In genomic region chr17:21377821-21378396, GRCh38 we compare ENCODE assay signal across 11 cellular contexts. TPM values are rescaled to one million over a fixed set of nuclear protein-coding genes. Genes with fewer than 3 reads are reported as not detected.
DNase-seq lines count a peak whose midpoint lies in the region; ATAC-seq and TF ChIP-seq lines count a peak whose summit lies in the region.
"Had no signal": no experiment of that assay in that cellular context is flagged by ENCODE, and none has a peak within 500 bp of the region (broad histone marks: within the 10 kb centered on the region; RNA-seq: fewer than 3 reads in every experiment).

No MANE protein-coding gene starts in this region.

- H3K27me3 ChIP-seq in thoracic aorta (replicated peaks; ENCODE audit: insufficient read depth) = no peaks in the 10 kb centered on the region

- no peak for TF ChIP-seq CTCF in thoracic aorta (IDR thresholded peaks at IDR 0.05)

- H3K9me3 Mint-ChIP-seq in activated T-cell treated with anti-CD3 and anti-CD28 coated beads, Interleukin-2, amount 50 U/mL, for 24 hours = no peaks in the 10 kb centered on the region
- H3K9me3 Mint-ChIP-seq in naive B cell = no peaks in the 10 kb centered on the region

- peaks cover 12% of the 10 kb centered on the region for H3K4me1 Mint-ChIP-seq in activated T-cell treated with anti-CD3 and anti-CD28 coated beads, Interleukin-2, amount 50 U/mL, for 24 hours (ENCODE audit: low read depth)
- peaks cover 9 to 30% (median 22%) of the 10 kb centered on the region in 3 donors for H3K4me1 Mint-ChIP-seq in naive B cell

- H3K27ac ChIP-seq in thoracic aorta = no peak overlapping the region
- H3K27ac ChIP-seq: SJSA1 had no signal

- H3K4me3 Mint-ChIP-seq in activated T-cell treated with anti-CD3 and anti-CD28 coated beads, Interleukin-2, amount 50 U/mL, for 24 hours = peak overlapping the region; percentile 39
- peak overlapping the region; percentile 30 to 74 (median 68) for H3K4me3 Mint-ChIP-seq in naive B cell

- no peak for DNase-seq in activated T-cell treated with anti-CD3 and anti-CD28 coated beads, Interleukin-2, amount 50 U/mL, for 24 hours
- DNase-seq in activated T-cell treated with anti-CD3 and anti-CD28 coated beads, Interleukin-2, amount 50 U/mL, for 48 hours = no peak
- DNase-seq in ecto neural progenitor cell (ENCODE audit: low spot score) (peak; percentile 77), naive B cell (no peak), thoracic aorta (ENCODE audit: low spot score) (no peak), OCI-M1 (lab: John Stamatoyannopoulos, UW) (no peak), COLO829 (ENCODE audit: low spot score) (no peak)
- DNase-seq: kidney, small intestine had no signal

- no peaks in the 10 kb centered on the region for H3K36me3 Mint-ChIP-seq in activated T-cell treated with anti-CD3 and anti-CD28 coated beads, Interleukin-2, amount 50 U/mL, for 24 hours (ENCODE audit: low read depth)
- H3K36me3 Mint-ChIP-seq in naive B cell = peaks cover 0 to 8% of the 10 kb centered on the region in 2 donors

- H3K4me1 ChIP-seq in thoracic aorta (ENCODE audit: control insufficient read depth in 1 of 2, low read depth in 2 of 2) = peaks cover 13 to 25% of the 10 kb centered on the region in 2 donors

- peaks cover 50% of the 10 kb centered on the region for H3K27me3 Mint-ChIP-seq in activated T-cell treated with anti-CD3 and anti-CD28 coated beads, Interleukin-2, amount 50 U/mL, for 24 hours
- peaks cover 16 to 76% (median 35%) of the 10 kb centered on the region in 3 donors for H3K27me3 Mint-ChIP-seq in naive B cell

- peak overlapping the region; percentile 78 for H3K4me3 ChIP-seq in thoracic aorta
- H3K4me3 ChIP-seq: SJSA1 had no signal

- H3K27ac Mint-ChIP-seq in activated T-cell treated with anti-CD3 and anti-CD28 coated beads, Interleukin-2, amount 50 U/mL, for 24 hours = no peak overlapping the region
- H3K27ac Mint-ChIP-seq in naive B cell = no peak overlapping the region

- H3K36me3 ChIP-seq in thoracic aorta = no peaks in the 10 kb centered on the region
- H3K36me3 ChIP-seq: SJSA1 had no signal

- ATAC-seq in naive B cell (ENCODE audit: low read depth in 2 of 2) (no peak), thoracic aorta (ENCODE audit: insufficient number of reproducible peaks, low FRiP score, low read depth) (no peak), HG03175 (IDR thresholded peaks at IDR 0.05; ENCODE audit: unreplicated experiment) (no peak)

- no peaks in the 10 kb centered on the region for H3K9me3 ChIP-seq in thoracic aorta
- H3K9me3 ChIP-seq: SJSA1 had no signal

RNA-seq across cellular contexts. Expression of gene KCNJ12, which starts 1.8 kb away (rescaled TPM):
- not detected for polyA plus RNA-seq in naive B cell (ENCODE audit: low read depth in 6 of 6)
- total RNA-seq in thoracic aorta = 1 to 10 TPM in 1 of 2 donors, under 1 TPM in 1; 0.81 to 1.2 TPM
- total RNA-seq: SJSA1 had no signal
